Comparison of ENCODE assay signal across 8 cellular contexts in the genomic region with DNA sequence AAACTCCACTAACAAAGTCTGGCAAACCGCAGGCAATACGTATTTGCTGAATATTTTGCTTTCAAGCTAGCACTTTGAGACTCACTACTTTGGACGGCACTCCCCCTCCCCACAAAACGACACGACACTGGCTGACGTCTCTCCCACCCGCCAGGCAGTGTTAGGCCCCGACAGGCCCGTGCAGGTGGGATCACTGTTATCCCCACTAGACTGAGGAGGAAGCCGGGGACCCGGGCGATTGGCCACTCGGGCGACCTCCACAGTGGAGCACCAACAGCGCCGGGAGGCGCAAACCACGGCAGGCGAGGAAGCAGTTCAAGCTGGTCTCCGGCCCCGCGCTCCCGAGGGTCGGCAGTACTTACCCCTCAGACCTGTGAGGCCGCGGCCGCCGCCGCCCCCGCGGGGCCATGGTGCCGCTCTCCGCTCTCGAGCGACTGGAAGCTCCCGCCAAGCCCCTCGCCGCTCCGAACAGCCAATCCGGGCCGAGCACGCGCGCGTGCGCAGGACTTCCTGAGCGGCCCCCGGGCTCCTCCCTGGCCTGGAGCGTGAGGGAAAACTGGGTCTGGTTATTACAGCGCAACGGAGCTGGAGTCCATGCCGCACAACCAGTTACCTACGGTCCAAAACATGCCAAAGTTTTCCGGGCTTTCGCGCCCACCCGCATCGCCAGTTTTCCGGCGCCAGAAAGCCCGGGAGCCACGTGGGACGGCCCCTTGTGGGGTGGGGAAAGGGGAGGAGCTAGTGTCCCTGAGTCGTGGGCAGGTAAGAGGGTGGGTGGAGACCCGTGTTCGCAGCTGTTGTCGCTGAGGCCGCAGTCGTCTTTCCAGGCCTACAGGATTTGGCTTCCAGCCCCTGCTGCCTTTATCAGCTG. TPM values are rescaled to one million over a fixed set of nuclear protein-coding genes. Genes with fewer than 3 reads are reported as not detected.
DNase-seq lines count a peak whose midpoint lies in the region; ATAC-seq and TF ChIP-seq lines count a peak whose summit lies in the region.

Gene CENPU (minus strand): TSS at position 443 of the 871 bp plus-strand sequence. CDS start 34 bp downstream, at position 409.

- H3K4me1 ChIP-seq in ascending aorta (peaks cover 0 to 8% of the 10 kb centered on the region in 2 donors), right cardiac atrium (ENCODE audit: control insufficient read depth, insufficient read depth, low read length) (no peaks in the 10 kb centered on the region), vagina (peaks cover 20% of the 10 kb centered on the region)

- H3K36me3 ChIP-seq in ascending aorta (no peaks in the 10 kb centered on the region), vagina (no peaks in the 10 kb centered on the region)

- TF ChIP-seq POLR2A in vagina (IDR thresholded peaks at IDR 0.05) = peak in 1 of 2 donors; percentile 92

- ATAC-seq in GM18499 (IDR thresholded peaks at IDR 0.05; ENCODE audit: insufficient read depth, unreplicated experiment) (peak; percentile 89), HG02943 (IDR thresholded peaks at IDR 0.05; ENCODE audit: low read depth, unreplicated experiment) (peak; percentile 88), right cardiac atrium (peak; percentile 99)

- peak within 1 kb of the TSS; percentile 68 to 91 for H3K4me3 ChIP-seq in ascending aorta
- peak within 1 kb of the TSS; percentile 69 for H3K4me3 ChIP-seq in right cardiac atrium (ENCODE audit: low read length)
- peak within 1 kb of the TSS; percentile 59 to 80 for H3K4me3 ChIP-seq in vagina

- no peak for TF ChIP-seq CTCF in ascending aorta (IDR thresholded peaks at IDR 0.05)
- peak in 2 of 3 experiments; percentile 23 to 69 for TF ChIP-seq CTCF in vagina (IDR thresholded peaks at IDR 0.05)

- under 1% methylated on average over 69 of the region's 69 CpGs for WGBS in right cardiac atrium

- DNase-seq in NCI-H187 treated with DMSO at 0.1 percent for 48 hours (lab: John Stamatoyannopoulos, UW) (peak; percentile 81), ascending aorta (ENCODE audit: low spot score in 2 of 2) (peak; percentile 87 to 98), right cardiac atrium (peak; percentile 96 to 98 (median 98)), pulmonary artery endothelial cell (ENCODE audit: low read depth, low spot score) (peak; percentile 95), vagina (ENCODE audit: extremely low spot score in 2 of 2) (peak in 1 of 2 donors; percentile 97)

- H3K27me3 ChIP-seq in ascending aorta (no peaks in the 10 kb centered on the region), right cardiac atrium (ENCODE audit: control insufficient read depth, insufficient read depth) (no peaks in the 10 kb centered on the region), vagina (no peaks in the 10 kb centered on the region)

- H3K9me3 ChIP-seq in ascending aorta = no peaks in the 10 kb centered on the region
- H3K9me3 ChIP-seq in right cardiac atrium (ENCODE audit: control insufficient read depth, low read length) = no peaks in the 10 kb centered on the region
- H3K9me3 ChIP-seq in vagina = no peaks in the 10 kb centered on the region

- H3K27ac ChIP-seq in ascending aorta (peak within 1 kb of the TSS in 1 of 2 donors; percentile 58), right cardiac atrium (ENCODE audit: low read length) (peak within 1 kb of the TSS; percentile 40), vagina (peak within 1 kb of the TSS; percentile 67)

- intact Hi-C loops in T-helper 2 cell treated with Interferon-gamma antibody and Interleukin-4, amounts not matched to agents 100 ng/mL and 5 ng/mL, for 36 hours (cut with micrococcal nuclease) = loop anchor here (1.0 to 5.0 kb wide), 11 partner anchors 28 to 1292 kb away; partner anchors contain the start of genes ACSL1, CASP3, CDKN2AIP and IRF2
- intact Hi-C loops in ascending aorta (cut with DNase I) (loop anchor here (1.0 to 5.0 kb wide), 4 partner anchors 11 to 197 kb away; partner anchors contain the start of genes ACSL1, CASP3 and PRIMPOL), right cardiac atrium (cut with DNase I) (no loop called here), vagina (cut with DNase I) (loop anchor here (10.0 kb wide), 1 partner anchor 89 kb away; the partner anchor contains the start of genes CASP3 and PRIMPOL)

RNA-seq across cellular contexts. Expression of gene CENPU, which starts in this region (rescaled TPM):
- total RNA-seq in T-helper 2 cell treated with Interferon-gamma antibody and Interleukin-4, amounts not matched to agents 100 ng/mL and 5 ng/mL, for 36 hours = 69.3 and 73.7 TPM in 2 replicates
- total RNA-seq in ascending aorta (not detected), right cardiac atrium (1 to 10 TPM; 1.0 to 1.8 (median 1.6) TPM), pulmonary artery endothelial cell (19.1 and 23.3 TPM in 2 replicates), vagina (5.2 TPM)
- polyA plus RNA-seq in right cardiac atrium = 0.66 TPM

Comparison
In these comparisons a context has a peak if more than half of its experiments do, and no peak if none do; other contexts are left out.
1. Peak in DNase-seq and H3K4me3 ChIP-seq in ascending aorta; RNA of the gene not detected or under 1 TPM.
2. CTCF ChIP-seq: peak in vagina (2 of 3); none in ascending aorta (0 of 3).
3. intact Hi-C loops: an anchor here in T-helper 2 cell treated with Interferon-gamma antibody and Interleukin-4, amounts not matched to agents 100 ng/mL and 5 ng/mL, for 36 hours (1.0 to 5.0 kb wide), ascending aorta (1.0 to 5.0 kb wide) and vagina (10.0 kb wide); none called in right cardiac atrium.
4. Peak in every context shown above with its lines, with median percentiles within 50 percentile points of each other: ATAC-seq and H3K4me3 ChIP-seq.